7 cellular contexts compared by ENCODE assay signal in the genomic region with DNA sequence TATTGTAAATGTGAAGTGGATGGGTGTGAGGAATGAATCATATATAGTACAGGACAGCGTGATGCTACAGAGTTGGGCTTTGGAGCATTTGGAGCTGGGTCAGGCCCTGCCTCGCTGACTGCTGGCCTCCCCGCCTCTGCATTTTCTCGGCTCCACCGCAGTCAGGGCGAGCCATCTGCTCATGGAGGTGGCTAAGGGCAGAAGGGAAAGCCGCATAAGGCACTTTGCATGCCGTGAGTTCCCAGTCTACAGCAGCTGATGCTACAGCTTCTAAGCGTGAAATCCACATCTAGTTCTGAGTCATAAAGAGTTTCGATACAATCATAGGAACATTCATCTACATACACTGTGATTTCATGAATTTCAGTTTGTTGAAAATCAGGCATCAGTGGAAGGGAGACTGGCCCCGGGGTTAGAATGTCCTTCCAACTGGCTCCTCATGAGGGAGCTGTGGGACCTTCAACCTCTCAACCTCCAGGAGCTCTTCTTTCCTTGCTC.
DNase-seq lines count a peak whose midpoint lies in the region; ATAC-seq and TF ChIP-seq lines count a peak whose summit lies in the region.
"Not testable (repeated sequence)": the region's sequence is repeated elsewhere in the genome, so short reads cannot be mapped to it uniquely, and the experiment has no call there.

No MANE protein-coding gene starts in this region.

- ATAC-seq in GM19023 (IDR thresholded peaks at IDR 0.05; ENCODE audit: unreplicated experiment): peak; percentile 97
- peak; percentile 88 for ATAC-seq in GM21515 (IDR thresholded peaks at IDR 0.05; ENCODE audit: unreplicated experiment)
- ATAC-seq in HG02840 (IDR thresholded peaks at IDR 0.05; ENCODE audit: low FRiP score, unreplicated experiment): peak; percentile 96
- ATAC-seq in HG03196 (IDR thresholded peaks at IDR 0.05; ENCODE audit: unreplicated experiment): peak; percentile 61
- ATAC-seq in WTC11: peak; percentile 87

- H3K27ac Mint-ChIP-seq in WTC11: not testable (repeated sequence)

- CTCF ChIA-PET in WTC11 (lab: Charles Lee): not testable (repeated sequence)

- POLR2A ChIA-PET in WTC11 (lab: Charles Lee): not testable (repeated sequence)

- intact Hi-C loops in posterior cingulate gyrus (cut with DNase I): not testable (repeated sequence)

- H3K27me3 Mint-ChIP-seq in WTC11 (ENCODE audit: low read depth): not testable (repeated sequence)

- not testable (repeated sequence) for H3K4me3 Mint-ChIP-seq in WTC11

- not testable (repeated sequence) for H3K36me3 Mint-ChIP-seq in WTC11

- DNase-seq in WTC11 (ENCODE audit: low spot score) (peak; percentile 9), posterior cingulate gyrus (peak in 7 of 10 donors; percentile 2 to 74 (median 9))
- DNase-seq in activated naive CD4-positive, alpha-beta T cell treated with Interleukin-2 at 50 U/mL for 16 hours: peak; percentile 29

- H3K9me3 Mint-ChIP-seq in WTC11: not testable (repeated sequence)

- TF ChIP-seq CTCF in WTC11 (IDR thresholded peaks at IDR 0.05): not testable (repeated sequence)

- H3K4me1 Mint-ChIP-seq in WTC11: not testable (repeated sequence)

Comparison
In these comparisons a context has a peak if more than half of its experiments do, and no peak if none do; other contexts are left out.
1. Peak in every context shown above with its lines: DNase-seq and ATAC-seq.